18 cellular contexts compared by ENCODE assay signal in genomic region chr14:57245941-57246340, GRCh38.
"Had no signal": no experiment of that assay in that cellular context is flagged by ENCODE, and none has a peak within 500 bp of the region (broad histone marks: within the 10 kb centered on the region; RNA-seq: fewer than 3 reads in every experiment).

No MANE protein-coding gene starts in this region.

- H3K36me3 Mint-ChIP-seq: natural killer cell had no signal

- ATAC-seq: heart left ventricle, left lobe of liver, natural killer cell, psoas muscle, sciatic nerve had no signal

- H3K27ac ChIP-seq: heart left ventricle, psoas muscle had no signal

- H3K4me3 Mint-ChIP-seq: activated naive CD8-positive, alpha-beta T cell; brain; natural killer cell; T-helper 1 cell treated with Interleukin-12 subunit alpha and Interleukin-12 subunit beta and Interleukin-4 antibody, amounts not matched to agents 30 μg/mL and 1 μg/mL, for 36 hours had no signal

- H3K27me3 Mint-ChIP-seq: activated naive CD8-positive, alpha-beta T cell; brain had no signal

- H3K27ac Mint-ChIP-seq: activated naive CD8-positive, alpha-beta T cell; T-helper 1 cell treated with Interleukin-12 subunit alpha and Interleukin-12 subunit beta and Interleukin-4 antibody, amounts not matched to agents 30 μg/mL and 1 μg/mL, for 36 hours had no signal

- DNase-seq: activated gamma-delta T cell; activated T-cell treated with anti-CD3 and anti-CD28 coated beads, Interleukin-2, amount 50 U/mL, for 1 hour; amygdala; cerebellar nuclear complex; heart left ventricle; islet precursor cell; mammary epithelial cell; natural killer cell; psoas muscle; stimulated activated CD4-positive, alpha-beta T cell treated with anti-CD3 and anti-CD28 coated beads, Interleukin-2, amount 100 ng/mL, for 24 hours; stimulated activated naive CD4-positive, alpha-beta T cell; substantia nigra; trophoblast cell had no signal

- H3K4me3 ChIP-seq: heart left ventricle, psoas muscle had no signal

- H3K4me1 ChIP-seq: psoas muscle had no signal

- H3K27me3 ChIP-seq: heart left ventricle had no signal

- H3K9me3 Mint-ChIP-seq: brain; natural killer cell; T-helper 1 cell treated with Interleukin-12 subunit alpha and Interleukin-12 subunit beta and Interleukin-4 antibody, amounts not matched to agents 30 μg/mL and 1 μg/mL, for 36 hours had no signal
